Comparison of ENCODE assay signal across 10 cellular contexts in genomic region chr17:45282683-45283644, GRCh38. TPM values are rescaled to one million over a fixed set of nuclear protein-coding genes. Genes with fewer than 3 reads are reported as not detected.
DNase-seq lines count a peak whose midpoint lies in the region; ATAC-seq and TF ChIP-seq lines count a peak whose summit lies in the region.
"Had no signal": no experiment of that assay in that cellular context is flagged by ENCODE, and none has a peak within 500 bp of the region (broad histone marks: within the 10 kb centered on the region; RNA-seq: fewer than 3 reads in every experiment).

No MANE protein-coding gene starts in this region.

- no peak overlapping the region for H3K27ac Mint-ChIP-seq in activated CD4-positive, alpha-beta T cell treated with anti-CD3 and anti-CD28 coated beads, Interleukin-2, amount 10 ng/mL, durations not matched to agents 7 days and 5 days

- no peak overlapping the region for H3K4me3 Mint-ChIP-seq in activated CD4-positive, alpha-beta T cell treated with anti-CD3 and anti-CD28 coated beads, Interleukin-2, amount 10 ng/mL, durations not matched to agents 7 days and 5 days

- H3K27ac ChIP-seq in HEK293 (ENCODE audit: extremely low read depth, low read depth, low read length) (no peak overlapping the region), Peyer's patch (peak overlapping the region in 3 of 4 donors; percentile 39 to 73 (median 44)), coronary artery (no peak overlapping the region)

- H3K27me3 Mint-ChIP-seq in activated CD4-positive, alpha-beta T cell treated with anti-CD3 and anti-CD28 coated beads, Interleukin-2, amount 10 ng/mL, durations not matched to agents 7 days and 5 days = no peaks in the 10 kb centered on the region

- POLR2A ChIA-PET in HEK293 (lab: Yijun Ruan, JAX) = interaction anchor here (0.6 to 1.7 kb wide), 5 partner anchors 11 to 135 kb away, joined by 3 read pairs; partner anchors contain the start of gene HEXIM1
- POLR2A ChIA-PET in activated CD4-positive, alpha-beta T cell treated with anti-CD3 and anti-CD28 coated beads, Interleukin-2, amount 10 ng/mL, durations not matched to agents 7 days and 5 days (lab: Charles Lee) = no interaction called here

- TF ChIP-seq POLR2A in Peyer's patch (IDR thresholded peaks at IDR 0.05) = no peak

- TF ChIP-seq CTCF in HEK293 (tag by site-specific recombination; IDR thresholded peaks at IDR 0.05) (no peak), Peyer's patch (IDR thresholded peaks at IDR 0.05) (no peak), coronary artery (IDR thresholded peaks at IDR 0.05) (no peak)

- H3K36me3 ChIP-seq in HEK293 (ENCODE audit: control insufficient read depth in 2 of 2, insufficient read depth in 1 of 2, low read length in 2 of 2) = peaks cover 12 to 55% of the 10 kb centered on the region in 2 experiments; a peak in 2 of 3 replicates
- peaks cover 0 to 65% (median 0%) of the 10 kb centered on the region in 3 donors for H3K36me3 ChIP-seq in Peyer's patch

- intact Hi-C loops in Right ventricle myocardium superior (cut with DNase I) = loop anchor here (5.0 kb wide), 1 partner anchor 34 kb away; the partner anchor contains the start of gene MAP3K14

- peak in 1 of 3 donors; percentile 48 for DNase-seq in Peyer's patch
- DNase-seq in Right ventricle myocardium superior = peak; percentile 66
- peak; percentile 87 for DNase-seq in skeletal muscle cell (ENCODE audit: low read depth)
- no peak for DNase-seq in stimulated activated CD4-positive, alpha-beta T cell treated with anti-CD3 and anti-CD28 coated beads, Interleukin-2, amount 100 ng/mL, for 48 hours
- DNase-seq in activated CD4-positive, alpha-beta T cell treated with anti-CD3 and anti-CD28 coated beads, Interleukin-2, amount 10 ng/mL, durations not matched to agents 7 days and 5 days = no peak
- no peak for DNase-seq in coronary artery (ENCODE audit: low spot score)
- no peak for DNase-seq in activated naive CD4-positive, alpha-beta T cell treated with Interleukin-2 at 50 U/mL for 16 hours
- DNase-seq: NCI-H748 treated with DMSO at 0.1 percent for 48 hours, spleen had no signal

- peaks cover 32% of the 10 kb centered on the region for H3K4me1 Mint-ChIP-seq in activated CD4-positive, alpha-beta T cell treated with anti-CD3 and anti-CD28 coated beads, Interleukin-2, amount 10 ng/mL, durations not matched to agents 7 days and 5 days

- H3K4me1 ChIP-seq in HEK293 (ENCODE audit: control insufficient read depth, insufficient read depth, low read length) = no peaks in the 10 kb centered on the region
- H3K4me1 ChIP-seq in Peyer's patch = peaks cover 0 to 29% (median 2%) of the 10 kb centered on the region in 4 donors

- H3K9me3 ChIP-seq in HEK293 (ENCODE audit: control insufficient read depth, insufficient read depth, low read depth, low read length) (no peaks in the 10 kb centered on the region), Peyer's patch (no peaks in the 10 kb centered on the region)
- H3K9me3 ChIP-seq: spleen had no signal

- H3K4me3 ChIP-seq in HEK293 (ENCODE audit: low read depth, low read length) (no peak overlapping the region), Peyer's patch (no peak overlapping the region), skeletal muscle cell (ENCODE audit: low read depth, low read length) (no peak overlapping the region), coronary artery (no peak overlapping the region)
- H3K4me3 ChIP-seq: spleen had no signal

- no peaks in the 10 kb centered on the region for H3K27me3 ChIP-seq in Peyer's patch
- H3K27me3 ChIP-seq: spleen had no signal

- CTCF ChIA-PET in HEK293 (lab: Yijun Ruan, JAX) = interaction anchor here (0.5 to 2.3 kb wide), 15 partner anchors 9 to 142 kb away, joined by 3 to 12 read pairs (median 4); no protein-coding TSS in a partner anchor
- CTCF ChIA-PET in activated CD4-positive, alpha-beta T cell treated with anti-CD3 and anti-CD28 coated beads, Interleukin-2, amount 10 ng/mL, durations not matched to agents 7 days and 5 days (lab: Charles Lee) = interaction anchor here (0.9 to 1.4 kb wide), 5 partner anchors 10 to 112 kb away, joined by 3 to 5 read pairs (median 3); no protein-coding TSS in a partner anchor

- H3K36me3 Mint-ChIP-seq in activated CD4-positive, alpha-beta T cell treated with anti-CD3 and anti-CD28 coated beads, Interleukin-2, amount 10 ng/mL, durations not matched to agents 7 days and 5 days (ENCODE audit: low read depth) = peaks cover 50% of the 10 kb centered on the region

- peak; percentile 55 for ATAC-seq in Right ventricle myocardium superior (ENCODE audit: poor library complexity)

- no peaks in the 10 kb centered on the region for H3K9me3 Mint-ChIP-seq in activated CD4-positive, alpha-beta T cell treated with anti-CD3 and anti-CD28 coated beads, Interleukin-2, amount 10 ng/mL, durations not matched to agents 7 days and 5 days

TF ChIP-seq in HEK293, 187 proteins besides CTCF, POLR2A, EP300 and RAD21 (continues in another document):
- no peak for TF ChIP-seq ZBTB20 (tag by site-specific recombination; IDR thresholded peaks at IDR 0.05)
- peak; percentile 68 for TF ChIP-seq ZNF398 (tag by site-specific recombination; IDR thresholded peaks at IDR 0.05)
- no peak for TF ChIP-seq ZNF16 (tag by site-specific recombination; IDR thresholded peaks at IDR 0.05; ENCODE audit: low read depth)
- no peak for TF ChIP-seq ZSCAN30 (tag by site-specific recombination; IDR thresholded peaks at IDR 0.05)
- TF ChIP-seq, protein P1, sequence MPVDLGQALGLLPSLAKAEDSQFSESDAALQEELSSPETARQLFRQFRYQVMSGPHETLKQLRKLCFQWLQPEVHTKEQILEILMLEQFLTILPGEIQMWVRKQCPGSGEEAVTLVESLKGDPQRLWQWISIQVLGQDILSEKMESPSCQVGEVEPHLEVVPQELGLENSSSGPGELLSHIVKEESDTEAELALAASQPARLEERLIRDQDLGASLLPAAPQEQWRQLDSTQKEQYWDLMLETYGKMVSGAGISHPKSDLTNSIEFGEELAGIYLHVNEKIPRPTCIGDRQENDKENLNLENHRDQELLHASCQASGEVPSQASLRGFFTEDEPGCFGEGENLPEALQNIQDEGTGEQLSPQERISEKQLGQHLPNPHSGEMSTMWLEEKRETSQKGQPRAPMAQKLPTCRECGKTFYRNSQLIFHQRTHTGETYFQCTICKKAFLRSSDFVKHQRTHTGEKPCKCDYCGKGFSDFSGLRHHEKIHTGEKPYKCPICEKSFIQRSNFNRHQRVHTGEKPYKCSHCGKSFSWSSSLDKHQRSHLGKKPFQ (tag by site-specific recombination; IDR thresholded peaks at IDR 0.05) = peak; percentile 62
- TF ChIP-seq SP7 (tag by site-specific recombination; IDR thresholded peaks at IDR 0.05) = peak; percentile 32; the same call in 1 of the 2 replicates
- no peak for TF ChIP-seq ZNF677 (tag by site-specific recombination; IDR thresholded peaks at IDR 0.05)
- no peak for TF ChIP-seq ZNF664 (tag by site-specific recombination; IDR thresholded peaks at IDR 0.05)
- TF ChIP-seq ZIC2 (tag by site-specific recombination; IDR thresholded peaks at IDR 0.05) = peak; percentile 95
- TF ChIP-seq ZNF645 (tag by site-specific recombination; IDR thresholded peaks at IDR 0.05) = no peak
- TF ChIP-seq ZNF510 (tag by site-specific recombination; IDR thresholded peaks at IDR 0.05; ENCODE audit: insufficient replicate concordance) = no peak
- no peak for TF ChIP-seq ZNF571 (tag by site-specific recombination; IDR thresholded peaks at IDR 0.05)

RNA-seq across cellular contexts. Expression of gene SPATA32, which starts 21.1 kb away (rescaled TPM):
- total RNA-seq in Peyer's patch (not detected), Right ventricle myocardium superior (not detected)
- total RNA-seq in activated CD4-positive, alpha-beta T cell treated with anti-CD3 and anti-CD28 coated beads, Interleukin-2, amount 10 ng/mL, durations not matched to agents 7 days and 5 days = under 1 TPM; 0.27 to 0.67 TPM

RNA-seq across cellular contexts. Expression of gene MAP3K14, which starts 33.9 kb away (rescaled TPM):
- total RNA-seq in Peyer's patch (10 to 100 TPM; 16.5 to 30.4 (median 24.7) TPM), Right ventricle myocardium superior (12.2 TPM)
- 10 to 100 TPM; 25.8 to 26.0 TPM for total RNA-seq in activated CD4-positive, alpha-beta T cell treated with anti-CD3 and anti-CD28 coated beads, Interleukin-2, amount 10 ng/mL, durations not matched to agents 7 days and 5 days

Comparison
In these comparisons a context has a peak if more than half of its experiments do, and no peak if none do; other contexts are left out.
1. H3K27ac ChIP-seq: peak in Peyer's patch (3 of 4); none in HEK293 (single experiment) and coronary artery (0 of 2).
2. DNase-seq: peak in Right ventricle myocardium superior (single experiment) and skeletal muscle cell (single experiment); none in stimulated activated CD4-positive, alpha-beta T cell treated with anti-CD3 and anti-CD28 coated beads, Interleukin-2, amount 100 ng/mL, for 48 hours (0 of 2), activated CD4-positive, alpha-beta T cell treated with anti-CD3 and anti-CD28 coated beads, Interleukin-2, amount 10 ng/mL, durations not matched to agents 7 days and 5 days (single experiment), coronary artery (single experiment) and activated naive CD4-positive, alpha-beta T cell treated with Interleukin-2 at 50 U/mL for 16 hours (single experiment).